In the genomic region with DNA sequence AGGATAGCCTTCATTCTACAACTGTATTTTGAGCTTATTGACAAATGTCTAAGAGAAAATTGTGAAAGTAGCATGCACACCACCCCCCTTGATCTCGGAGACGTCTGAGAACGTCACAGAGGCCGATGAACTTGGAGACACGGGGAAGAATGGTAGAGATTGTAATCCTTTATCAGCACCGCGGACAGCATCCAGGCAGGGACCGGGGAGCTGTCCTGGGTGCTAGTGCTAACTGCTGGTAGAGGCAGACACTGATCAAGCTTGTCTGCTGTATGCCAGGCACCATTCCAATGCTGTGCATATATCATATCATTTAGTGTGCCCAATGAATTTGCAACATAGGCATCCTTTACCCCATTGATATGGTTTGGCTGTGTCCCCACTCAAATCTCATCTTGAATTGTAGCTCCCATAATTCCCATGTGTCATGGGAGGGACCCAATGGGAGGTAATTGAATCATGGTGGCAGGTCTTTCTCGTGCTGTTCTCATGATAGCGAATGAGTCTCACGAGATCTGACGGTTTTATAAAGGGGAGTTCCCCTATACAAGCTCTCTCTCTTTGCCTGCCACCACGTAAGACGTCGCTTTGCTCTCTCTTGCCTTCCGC, we compare ENCODE assay signal across 1 cellular context.
A peak's percentile ranks its signal among the peaks of the same experiment; 100 is the strongest.
TF ChIP-seq lines count a peak whose summit lies in the region.

No MANE protein-coding gene starts in this region.

TF ChIP-seq in K562, 482 proteins besides CTCF, POLR2A, EP300 and RAD21 (continued from another document and continues in another):
- TF ChIP-seq MYNN (IDR thresholded peaks at IDR 0.05), result no peak
- TF ChIP-seq MYNN (CRISPR knock-in tag; IDR thresholded peaks at IDR 0.05), result peak; percentile 97
- TF ChIP-seq HOXB6 (CRISPR knock-in tag; IDR thresholded peaks at IDR 0.05; ENCODE audit: borderline replicate concordance), result no peak
- TF ChIP-seq TAF1 (IDR thresholded peaks at IDR 0.05; ENCODE audit: control insufficient read depth, extremely low read depth, insufficient read depth, low read length, severe bottlenecking), result no peak
- TF ChIP-seq FIP1L1 (IDR thresholded peaks at IDR 0.05; ENCODE audit: low read depth, low read length, poor library complexity, severe bottlenecking), result no peak
- no peak for TF ChIP-seq ASH1L (IDR thresholded peaks at IDR 0.05; ENCODE audit: borderline replicate concordance, low read depth, partially characterized antibody)
- TF ChIP-seq OTX1 (CRISPR knock-in tag; IDR thresholded peaks at IDR 0.05), result no peak
- TF ChIP-seq RBM39 (optimal IDR thresholded peaks at IDR 0.05; ENCODE audit: low read depth, low read length), result no peak
- no peak for TF ChIP-seq HLTF (IDR thresholded peaks at IDR 0.05)
- TF ChIP-seq RB1 (IDR thresholded peaks at IDR 0.05; ENCODE audit: low read depth), result peak; percentile 53
- TF ChIP-seq, protein P1, sequence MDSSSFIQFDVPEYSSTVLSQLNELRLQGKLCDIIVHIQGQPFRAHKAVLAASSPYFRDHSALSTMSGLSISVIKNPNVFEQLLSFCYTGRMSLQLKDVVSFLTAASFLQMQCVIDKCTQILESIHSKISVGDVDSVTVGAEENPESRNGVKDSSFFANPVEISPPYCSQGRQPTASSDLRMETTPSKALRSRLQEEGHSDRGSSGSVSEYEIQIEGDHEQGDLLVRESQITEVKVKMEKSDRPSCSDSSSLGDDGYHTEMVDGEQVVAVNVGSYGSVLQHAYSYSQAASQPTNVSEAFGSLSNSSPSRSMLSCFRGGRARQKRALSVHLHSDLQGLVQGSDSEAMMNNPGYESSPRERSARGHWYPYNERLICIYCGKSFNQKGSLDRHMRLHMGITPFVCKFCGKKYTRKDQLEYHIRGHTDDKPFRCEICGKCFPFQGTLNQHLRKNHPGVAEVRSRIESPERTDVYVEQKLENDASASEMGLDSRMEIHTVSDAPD (CRISPR knock-in tag; IDR thresholded peaks at IDR 0.05), result no peak
- TF ChIP-seq HDAC8 (tag; IDR thresholded peaks at IDR 0.05), result peak; percentile 90
- TF ChIP-seq NR3C1 (CRISPR knock-in tag; IDR thresholded peaks at IDR 0.05), result peak; percentile 100
- peak; percentile 67; the same call in 1 of the 2 replicates for TF ChIP-seq NKRF (IDR thresholded peaks at IDR 0.05; ENCODE audit: borderline replicate concordance)
- no peak for TF ChIP-seq XRCC4 (IDR thresholded peaks at IDR 0.05; ENCODE audit: extremely low read depth, insufficient read depth, insufficient read length)
- TF ChIP-seq WHSC1 (IDR thresholded peaks at IDR 0.05; ENCODE audit: low read length), result no peak
- TF ChIP-seq JUN (IDR thresholded peaks at IDR 0.05; ENCODE audit: borderline replicate concordance, low read depth, low read length), result no peak
- peak; percentile 99 for TF ChIP-seq JUN (CRISPR knock-in tag; IDR thresholded peaks at IDR 0.05; ENCODE audit: borderline replicate concordance)
- no peak for TF ChIP-seq ID3 (CRISPR knock-in tag; IDR thresholded peaks at IDR 0.05)
- peak; percentile 84; the same call in 1 of the 2 replicates for TF ChIP-seq ID3 (tag; IDR thresholded peaks at IDR 0.05)
- TF ChIP-seq SAFB2 (IDR thresholded peaks at IDR 0.05; ENCODE audit: borderline replicate concordance, low read depth, low read length, severe bottlenecking), result no peak
- TF ChIP-seq PATZ1 (CRISPR knock-in tag; IDR thresholded peaks at IDR 0.05; ENCODE audit: borderline replicate concordance), result no peak
- TF ChIP-seq, protein P2, sequence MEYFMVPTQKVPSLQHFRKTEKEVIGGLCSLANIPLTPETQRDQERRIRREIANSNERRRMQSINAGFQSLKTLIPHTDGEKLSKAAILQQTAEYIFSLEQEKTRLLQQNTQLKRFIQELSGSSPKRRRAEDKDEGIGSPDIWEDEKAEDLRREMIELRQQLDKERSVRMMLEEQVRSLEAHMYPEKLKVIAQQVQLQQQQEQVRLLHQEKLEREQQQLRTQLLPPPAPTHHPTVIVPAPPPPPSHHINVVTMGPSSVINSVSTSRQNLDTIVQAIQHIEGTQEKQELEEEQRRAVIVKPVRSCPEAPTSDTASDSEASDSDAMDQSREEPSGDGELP (CRISPR knock-in tag; IDR thresholded peaks at IDR 0.05; ENCODE audit: borderline replicate concordance), result peak; percentile 91
- TF ChIP-seq, protein P3, sequence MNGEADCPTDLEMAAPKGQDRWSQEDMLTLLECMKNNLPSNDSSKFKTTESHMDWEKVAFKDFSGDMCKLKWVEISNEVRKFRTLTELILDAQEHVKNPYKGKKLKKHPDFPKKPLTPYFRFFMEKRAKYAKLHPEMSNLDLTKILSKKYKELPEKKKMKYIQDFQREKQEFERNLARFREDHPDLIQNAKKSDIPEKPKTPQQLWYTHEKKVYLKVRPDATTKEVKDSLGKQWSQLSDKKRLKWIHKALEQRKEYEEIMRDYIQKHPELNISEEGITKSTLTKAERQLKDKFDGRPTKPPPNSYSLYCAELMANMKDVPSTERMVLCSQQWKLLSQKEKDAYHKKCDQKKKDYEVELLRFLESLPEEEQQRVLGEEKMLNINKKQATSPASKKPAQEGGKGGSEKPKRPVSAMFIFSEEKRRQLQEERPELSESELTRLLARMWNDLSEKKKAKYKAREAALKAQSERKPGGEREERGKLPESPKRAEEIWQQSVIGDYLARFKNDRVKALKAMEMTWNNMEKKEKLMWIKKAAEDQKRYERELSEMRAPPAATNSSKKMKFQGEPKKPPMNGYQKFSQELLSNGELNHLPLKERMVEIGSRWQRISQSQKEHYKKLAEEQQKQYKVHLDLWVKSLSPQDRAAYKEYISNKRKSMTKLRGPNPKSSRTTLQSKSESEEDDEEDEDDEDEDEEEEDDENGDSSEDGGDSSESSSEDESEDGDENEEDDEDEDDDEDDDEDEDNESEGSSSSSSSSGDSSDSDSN (IDR thresholded peaks at IDR 0.05; ENCODE audit: borderline replicate concordance in 1 of 2, low read depth in 2 of 2, low read length in 2 of 2), result no peak
- TF ChIP-seq ZNF274 (IDR thresholded peaks at IDR 0.05; ENCODE audit: borderline replicate concordance, low read depth, low read length), result no peak
- TF ChIP-seq ZNF316 (IDR thresholded peaks at IDR 0.05), result no peak
- no peak for TF ChIP-seq PHB (CRISPR knock-in tag; IDR thresholded peaks at IDR 0.05)
- TF ChIP-seq, protein P4, sequence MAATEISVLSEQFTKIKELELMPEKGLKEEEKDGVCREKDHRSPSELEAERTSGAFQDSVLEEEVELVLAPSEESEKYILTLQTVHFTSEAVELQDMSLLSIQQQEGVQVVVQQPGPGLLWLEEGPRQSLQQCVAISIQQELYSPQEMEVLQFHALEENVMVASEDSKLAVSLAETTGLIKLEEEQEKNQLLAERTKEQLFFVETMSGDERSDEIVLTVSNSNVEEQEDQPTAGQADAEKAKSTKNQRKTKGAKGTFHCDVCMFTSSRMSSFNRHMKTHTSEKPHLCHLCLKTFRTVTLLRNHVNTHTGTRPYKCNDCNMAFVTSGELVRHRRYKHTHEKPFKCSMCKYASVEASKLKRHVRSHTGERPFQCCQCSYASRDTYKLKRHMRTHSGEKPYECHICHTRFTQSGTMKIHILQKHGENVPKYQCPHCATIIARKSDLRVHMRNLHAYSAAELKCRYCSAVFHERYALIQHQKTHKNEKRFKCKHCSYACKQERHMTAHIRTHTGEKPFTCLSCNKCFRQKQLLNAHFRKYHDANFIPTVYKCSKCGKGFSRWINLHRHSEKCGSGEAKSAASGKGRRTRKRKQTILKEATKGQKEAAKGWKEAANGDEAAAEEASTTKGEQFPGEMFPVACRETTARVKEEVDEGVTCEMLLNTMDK (IDR thresholded peaks at IDR 0.05; ENCODE audit: borderline replicate concordance, insufficient read depth, low read depth, low read length, poor library complexity, severe bottlenecking), result no peak
- no peak for TF ChIP-seq RBM14 (IDR thresholded peaks at IDR 0.05; ENCODE audit: borderline replicate concordance, insufficient read depth, low read depth, low read length)
- no peak for TF ChIP-seq ELF1 (tag; IDR thresholded peaks at IDR 0.05)
- peak; percentile 34 to 75; a peak in 3 of 4 replicates for TF ChIP-seq MNT (conservative IDR thresholded peaks at IDR 0.05)
- no peak for TF ChIP-seq HES1 (IDR thresholded peaks at IDR 0.05; ENCODE audit: low read depth)
- no peak for TF ChIP-seq PTBP1 (IDR thresholded peaks at IDR 0.05; ENCODE audit: low read depth, low read length)
- TF ChIP-seq, protein P5, sequence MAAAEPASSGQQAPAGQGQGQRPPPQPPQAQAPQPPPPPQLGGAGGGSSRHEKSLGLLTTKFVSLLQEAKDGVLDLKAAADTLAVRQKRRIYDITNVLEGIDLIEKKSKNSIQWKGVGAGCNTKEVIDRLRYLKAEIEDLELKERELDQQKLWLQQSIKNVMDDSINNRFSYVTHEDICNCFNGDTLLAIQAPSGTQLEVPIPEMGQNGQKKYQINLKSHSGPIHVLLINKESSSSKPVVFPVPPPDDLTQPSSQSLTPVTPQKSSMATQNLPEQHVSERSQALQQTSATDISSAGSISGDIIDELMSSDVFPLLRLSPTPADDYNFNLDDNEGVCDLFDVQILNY (CRISPR knock-in tag; IDR thresholded peaks at IDR 0.05), result peak; percentile 99
- no peak for TF ChIP-seq NRF1 (conservative IDR thresholded peaks at IDR 0.05 in 1 of 2, IDR thresholded peaks at IDR 0.05 in 1 of 2)
- TF ChIP-seq, protein P6, sequence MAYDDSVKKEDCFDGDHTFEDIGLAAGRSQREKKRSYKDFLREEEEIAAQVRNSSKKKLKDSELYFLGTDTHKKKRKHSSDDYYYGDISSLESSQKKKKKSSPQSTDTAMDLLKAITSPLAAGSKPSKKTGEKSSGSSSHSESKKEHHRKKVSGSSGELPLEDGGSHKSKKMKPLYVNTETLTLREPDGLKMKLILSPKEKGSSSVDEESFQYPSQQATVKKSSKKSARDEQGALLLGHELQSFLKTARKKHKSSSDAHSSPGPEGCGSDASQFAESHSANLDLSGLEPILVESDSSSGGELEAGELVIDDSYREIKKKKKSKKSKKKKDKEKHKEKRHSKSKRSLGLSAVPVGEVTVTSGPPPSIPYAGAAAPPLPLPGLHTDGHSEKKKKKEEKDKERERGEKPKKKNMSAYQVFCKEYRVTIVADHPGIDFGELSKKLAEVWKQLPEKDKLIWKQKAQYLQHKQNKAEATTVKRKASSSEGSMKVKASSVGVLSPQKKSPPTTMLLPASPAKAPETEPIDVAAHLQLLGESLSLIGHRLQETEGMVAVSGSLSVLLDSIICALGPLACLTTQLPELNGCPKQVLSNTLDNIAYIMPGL (CRISPR knock-in tag; IDR thresholded peaks at IDR 0.05), result peak; percentile 100
- TF ChIP-seq TRIM24 (IDR thresholded peaks at IDR 0.05), result 0 out of 4 replicates have a peak, but pooled peaks of 1 of the 2 experiments have one; percentile 28
- TF ChIP-seq KLF13 (tag; IDR thresholded peaks at IDR 0.05; ENCODE audit: borderline replicate concordance, low read depth), result 0 out of 2 replicates have a peak, but pooled peaks have one; percentile 24
- no peak for TF ChIP-seq CHD4 (IDR thresholded peaks at IDR 0.05; ENCODE audit: insufficient read depth, insufficient replicate concordance, low read depth, low read length, poor library complexity, severe bottlenecking)
- TF ChIP-seq TOE1 (IDR thresholded peaks at IDR 0.05; ENCODE audit: borderline replicate concordance), result no peak
- TF ChIP-seq TOE1 (CRISPR knock-in tag; IDR thresholded peaks at IDR 0.05; ENCODE audit: borderline replicate concordance, low read depth), result peak; percentile 100
- no peak for TF ChIP-seq CHD2 (IDR thresholded peaks at IDR 0.05; ENCODE audit: low read depth, low read length)
- TF ChIP-seq SRSF1 (IDR thresholded peaks at IDR 0.05; ENCODE audit: low read depth, low read length), result no peak
- TF ChIP-seq HNRNPLL (IDR thresholded peaks at IDR 0.05; ENCODE audit: low read depth, low read length, poor library complexity, severe bottlenecking), result no peak
- TF ChIP-seq ZNF121 (CRISPR knock-in tag; conservative IDR thresholded peaks at IDR 0.05), result peak; percentile 72; the same call in 1 of the 2 replicates
